Comparison of ENCODE assay signal across 1 cellular context in genomic region chr1:12113433-12114339, GRCh38.
TF ChIP-seq lines count a peak whose summit lies in the region.

No MANE protein-coding gene starts in this region.

TF ChIP-seq in K562, 482 proteins besides CTCF, POLR2A, EP300 and RAD21 (continued from another document and continues in another):
- TF ChIP-seq GTF3C2 (IDR thresholded peaks at IDR 0.05; ENCODE audit: borderline replicate concordance, extremely low read depth, insufficient read length), result no peak
- no peak for TF ChIP-seq CREM (IDR thresholded peaks at IDR 0.05; ENCODE audit: low read depth)
- TF ChIP-seq PHTF2 (CRISPR knock-in tag; IDR thresholded peaks at IDR 0.05), result no peak
- TF ChIP-seq NFATC3 (IDR thresholded peaks at IDR 0.05), result no peak
- peak; percentile 86 for TF ChIP-seq RBM25 (IDR thresholded peaks at IDR 0.05; ENCODE audit: low read depth, low read length, severe bottlenecking)
- TF ChIP-seq NCOA4 (IDR thresholded peaks at IDR 0.05; ENCODE audit: partially characterized antibody), result no peak
- TF ChIP-seq HDAC8 (tag; IDR thresholded peaks at IDR 0.05), result 0 out of 2 replicates have a peak, but pooled peaks have one; percentile 50
- 0 out of 4 replicates have a peak, but pooled peaks of 1 of the 2 experiments have one; percentile 3 for TF ChIP-seq FOXK2 (conservative IDR thresholded peaks at IDR 0.05 in 1 of 2, IDR thresholded peaks at IDR 0.05 in 1 of 2; ENCODE audit: low read depth in 2 of 2)
- 0 out of 2 replicates have a peak, but pooled peaks have one; percentile 85 for TF ChIP-seq THRB (CRISPR knock-in tag; conservative IDR thresholded peaks at IDR 0.05)
- no peak for TF ChIP-seq NR4A1 (CRISPR knock-in tag; IDR thresholded peaks at IDR 0.05)
- 0 out of 2 replicates have a peak, but pooled peaks have one; percentile 61 for TF ChIP-seq NR4A1 (tag; IDR thresholded peaks at IDR 0.05)
- no peak for TF ChIP-seq KAT2B (IDR thresholded peaks at IDR 0.05; ENCODE audit: low read depth, low read length)
- no peak for TF ChIP-seq BRD4 (IDR thresholded peaks at IDR 0.05)
- no peak for TF ChIP-seq XRCC4 (IDR thresholded peaks at IDR 0.05; ENCODE audit: extremely low read depth, insufficient read depth, insufficient read length)
- no peak for TF ChIP-seq ZBTB34 (CRISPR knock-in tag; IDR thresholded peaks at IDR 0.05)
- TF ChIP-seq MEF2D (tag; conservative IDR thresholded peaks at IDR 0.05; ENCODE audit: low read depth), result 0 out of 2 replicates have a peak, but pooled peaks have one; percentile 27
- TF ChIP-seq SREBF1 (IDR thresholded peaks at IDR 0.05; ENCODE audit: borderline replicate concordance, low read depth, low read length), result no peak
- TF ChIP-seq ZNF212 (CRISPR knock-in tag; IDR thresholded peaks at IDR 0.05), result no peak
- TF ChIP-seq TAF15 (IDR thresholded peaks at IDR 0.05; ENCODE audit: low read depth, low read length), result no peak
- no peak for TF ChIP-seq NCOR1 (IDR thresholded peaks at IDR 0.05)
- no peak for TF ChIP-seq ZNF121 (CRISPR knock-in tag; conservative IDR thresholded peaks at IDR 0.05)
- no peak for TF ChIP-seq PRMT5 (CRISPR knock-in tag; IDR thresholded peaks at IDR 0.05)
- peak; percentile 86 for TF ChIP-seq HBP1 (CRISPR knock-in tag; IDR thresholded peaks at IDR 0.05)
- TF ChIP-seq ILK (tag; IDR thresholded peaks at IDR 0.05; ENCODE audit: borderline replicate concordance, low read depth), result no peak
- no peak for TF ChIP-seq STAT5A (IDR thresholded peaks at IDR 0.05; ENCODE audit: borderline replicate concordance, low read length)
- TF ChIP-seq ZBTB26 (CRISPR knock-in tag; IDR thresholded peaks at IDR 0.05), result peak; percentile 47; the same call in 1 of the 2 replicates
- no peak for TF ChIP-seq KDM1A (IDR thresholded peaks at IDR 0.05)
- no peak for TF ChIP-seq ZNF263 (CRISPR knock-in tag; IDR thresholded peaks at IDR 0.05; ENCODE audit: borderline replicate concordance)
- no peak for TF ChIP-seq POLR2B (IDR thresholded peaks at IDR 0.05; ENCODE audit: low read depth, partially characterized antibody)
- TF ChIP-seq HDAC2 (IDR thresholded peaks at IDR 0.05), result 0 out of 2 replicates have a peak, but pooled peaks have one; percentile 25
- no peak for TF ChIP-seq ZNF785 (CRISPR knock-in tag; IDR thresholded peaks at IDR 0.05)
- no peak for TF ChIP-seq ZNF12 (CRISPR knock-in tag; IDR thresholded peaks at IDR 0.05)
- no peak for TF ChIP-seq MCM5 (IDR thresholded peaks at IDR 0.05; ENCODE audit: low read depth)
- no peak for TF ChIP-seq HDAC1 (IDR thresholded peaks at IDR 0.05)
- no peak for TF ChIP-seq MAFF (IDR thresholded peaks at IDR 0.05; ENCODE audit: low read length)
- TF ChIP-seq NFIC (IDR thresholded peaks at IDR 0.05), result peak; percentile 69
- TF ChIP-seq PTRF (tag; IDR thresholded peaks at IDR 0.05), result peak; percentile 72
- TF ChIP-seq HINFP (tag; conservative IDR thresholded peaks at IDR 0.05; ENCODE audit: low read depth), result 0 out of 2 replicates have a peak, but pooled peaks have one; percentile 41
- 0 out of 2 replicates have a peak, but pooled peaks have one; percentile 69 for TF ChIP-seq TRIM25 (IDR thresholded peaks at IDR 0.05; ENCODE audit: borderline replicate concordance)
- no peak for TF ChIP-seq ZNF277 (CRISPR knock-in tag; IDR thresholded peaks at IDR 0.05; ENCODE audit: borderline replicate concordance)
- TF ChIP-seq ZBTB12 (CRISPR knock-in tag; IDR thresholded peaks at IDR 0.05), result no peak
- no peak for TF ChIP-seq ZKSCAN3 (CRISPR knock-in tag; IDR thresholded peaks at IDR 0.05)
- no peak for TF ChIP-seq CHAMP1 (IDR thresholded peaks at IDR 0.05)
- no peak for TF ChIP-seq ZNF696 (CRISPR knock-in tag; conservative IDR thresholded peaks at IDR 0.05)
- TF ChIP-seq ZNF830 (CRISPR knock-in tag; IDR thresholded peaks at IDR 0.05), result no peak
- TF ChIP-seq ZNF76 (CRISPR knock-in tag; IDR thresholded peaks at IDR 0.05; ENCODE audit: borderline replicate concordance), result no peak
- no peak for TF ChIP-seq ZNF197 (CRISPR knock-in tag; IDR thresholded peaks at IDR 0.05; ENCODE audit: low read depth)
- TF ChIP-seq PKNOX1 (IDR thresholded peaks at IDR 0.05), result no peak
- no peak for TF ChIP-seq ARHGAP35 (IDR thresholded peaks at IDR 0.05; ENCODE audit: partially characterized antibody)
